Comparison of ENCODE assay signal across 9 cellular contexts in genomic region chr14:68784298-68784910, GRCh38. TPM values are rescaled to one million over a fixed set of nuclear protein-coding genes. Genes with fewer than 3 reads are reported as not detected.
DNase-seq lines count a peak whose midpoint lies in the region; ATAC-seq and TF ChIP-seq lines count a peak whose summit lies in the region.
"Had no signal": no experiment of that assay in that cellular context is flagged by ENCODE, and none has a peak within 500 bp of the region (broad histone marks: within the 10 kb centered on the region; RNA-seq: fewer than 3 reads in every experiment).

No MANE protein-coding gene starts in this region.

- H3K4me3 ChIP-seq in breast epithelium: no peak overlapping the region
- no peak overlapping the region for H3K4me3 ChIP-seq in mucosa of descending colon
- H3K4me3 ChIP-seq in vagina: no peak overlapping the region

- H3K36me3 ChIP-seq in breast epithelium (peaks cover 6% of the 10 kb centered on the region), mucosa of descending colon (ENCODE audit: low read depth) (no peaks in the 10 kb centered on the region), vagina (peaks cover 0 to 20% of the 10 kb centered on the region in 2 donors)

- no peak for ATAC-seq in Right ventricle myocardium inferior
- ATAC-seq in mucosa of descending colon: peak; percentile 71

- H3K9me3 ChIP-seq in breast epithelium (no peaks in the 10 kb centered on the region), mucosa of descending colon (no peaks in the 10 kb centered on the region), vagina (no peaks in the 10 kb centered on the region)
- H3K9me3 ChIP-seq: neutrophil had no signal

- H3K27me3 ChIP-seq in breast epithelium: no peaks in the 10 kb centered on the region
- no peaks in the 10 kb centered on the region for H3K27me3 ChIP-seq in vagina

- peaks cover 3 to 4% of the 10 kb centered on the region in 2 donors for H3K4me1 ChIP-seq in breast epithelium
- peaks cover 59% of the 10 kb centered on the region for H3K4me1 ChIP-seq in mucosa of descending colon (ENCODE audit: low read depth)
- peaks cover 76% of the 10 kb centered on the region for H3K4me1 ChIP-seq in vagina

- peak overlapping the region; percentile 76 to 98 for H3K27ac ChIP-seq in breast epithelium
- H3K27ac ChIP-seq in vagina: peak overlapping the region; percentile 85

- TF ChIP-seq POLR2A in breast epithelium (IDR thresholded peaks at IDR 0.05): no peak
- no peak for TF ChIP-seq POLR2A in vagina (IDR thresholded peaks at IDR 0.05)

- TF ChIP-seq CTCF in breast epithelium (IDR thresholded peaks at IDR 0.05) (no peak), mucosa of descending colon (IDR thresholded peaks at IDR 0.05) (no peak), vagina (IDR thresholded peaks at IDR 0.05) (no peak)

- intact Hi-C loops in cardiac septum (cut with DNase I): no loop called here
- intact Hi-C loops in Right ventricle myocardium inferior (cut with DNase I): no loop called here
- intact Hi-C loops in breast epithelium (cut with DNase I; ENCODE audit: low total_unique reads): no loop called here
- intact Hi-C loops in mucosa of descending colon (cut with DNase I, micrococcal nuclease): loop anchor here in 1 of 2 donors (5.0 kb wide), 1 partner anchor 62 kb away; no protein-coding TSS in a partner anchor
- intact Hi-C loops in vagina (cut with DNase I): no loop called here

- DNase-seq in cardiac septum (ENCODE audit: low spot score) (peak; percentile 77), Right ventricle myocardium inferior (ENCODE audit: missing footprints) (no peak), breast epithelium (ENCODE audit: low spot score in 2 of 2) (peak in 1 of 2 donors; percentile 20), mucosa of descending colon (peak; percentile 84 to 88 (median 84)), vagina (ENCODE audit: extremely low spot score in 2 of 2) (peak; percentile 87), H4 (ENCODE audit: low spot score) (no peak), inferior parietal cortex (ENCODE audit: extremely low spot score) (no peak), medulla oblongata (ENCODE audit: extremely low spot score) (no peak)

RNA-seq across cellular contexts. Expression of gene ZFP36L1, which starts 8.5 kb away (rescaled TPM):
- total RNA-seq in cardiac septum (69.2 TPM), Right ventricle myocardium inferior (46.6 TPM), breast epithelium (100 to 1,000 TPM; 198 to 737 (median 492) TPM), mucosa of descending colon (100 to 1,000 TPM in 2 of 3 donors, 10 to 100 TPM in 1; 79.8 to 472 (median 103) TPM), vagina (1,405 TPM)
- 27.7 and 31.0 TPM in 2 replicates for total RNA-seq in H4 (2014; rRNA removed; shearing (Covaris generic))

Comparison
In these comparisons a context has a peak if more than half of its experiments do, and no peak if none do; other contexts are left out.
1. DNase-seq: peak in cardiac septum (single experiment), mucosa of descending colon (3 of 3) and vagina (2 of 2); none in Right ventricle myocardium inferior (single experiment), H4 (single experiment), inferior parietal cortex (single experiment) and medulla oblongata (single experiment).